Comparison of ENCODE assay signal across 9 cellular contexts in genomic region chr12:46884362-46884761, GRCh38.
"Had no signal": no experiment of that assay in that cellular context is flagged by ENCODE, and none has a peak within 500 bp of the region (broad histone marks: within the 10 kb centered on the region; RNA-seq: fewer than 3 reads in every experiment).

No MANE protein-coding gene starts in this region.

- DNase-seq: GM23248, GOT3, H7, H9, HCEC 1CT, HFFc6 had no signal

- ATAC-seq: GM23338, HCT116 had no signal

- H3K9me3 ChIP-seq: HAP-1 had no signal

- H3K27ac ChIP-seq: GM23248 had no signal

- H3K4me1 ChIP-seq: HAP-1 had no signal

- H3K4me3 ChIP-seq: GM23248, GM23338, HAP-1 had no signal

- H3K36me3 ChIP-seq: HAP-1 had no signal
